In the genomic region with DNA sequence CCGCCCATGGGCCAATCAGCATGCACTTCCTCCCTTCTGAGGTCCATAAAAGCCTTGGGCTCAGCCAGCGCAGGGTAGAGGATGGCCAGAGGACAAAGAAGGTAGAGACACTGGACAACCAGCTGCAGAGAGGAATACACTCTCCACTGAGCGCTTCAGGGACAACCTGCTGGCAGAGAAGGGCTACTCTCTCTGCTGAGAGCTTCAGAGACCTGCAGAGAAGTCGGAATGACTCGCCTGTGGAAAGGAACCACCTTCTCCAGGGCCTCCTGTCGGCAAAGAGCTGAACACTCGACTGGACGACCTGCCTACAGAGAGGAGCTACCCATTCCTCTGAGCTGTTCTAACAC, we compare ENCODE assay signal across 1 cellular context.
TF ChIP-seq lines count a peak whose summit lies in the region.

No MANE protein-coding gene starts in this region.

TF ChIP-seq in WTC11, 78 proteins besides CTCF, POLR2A, EP300 and RAD21 (continued from another document):
- TF ChIP-seq PRRX2 (CRISPR knock-in tag; IDR thresholded peaks at IDR 0.05), result 0 out of 2 replicates have a peak, but pooled peaks have one; percentile 15
- TF ChIP-seq SMAD3 (CRISPR knock-in tag; IDR thresholded peaks at IDR 0.05; ENCODE audit: borderline replicate concordance), result no peak
- TF ChIP-seq ETV6 (CRISPR knock-in tag; IDR thresholded peaks at IDR 0.05), result peak; percentile 18; the same call in 1 of the 2 replicates
- TF ChIP-seq SMAD4 (CRISPR knock-in tag; IDR thresholded peaks at IDR 0.05), result no peak
- 0 out of 2 replicates have a peak, but pooled peaks have one; percentile 11 for TF ChIP-seq ZNF671 (CRISPR knock-in tag; IDR thresholded peaks at IDR 0.05)
